ENCODE assay signal across 15 cellular contexts in genomic region chr5:163978897-163979296, GRCh38.
DNase-seq lines count a peak whose midpoint lies in the region; ATAC-seq, FAIRE-seq and TF ChIP-seq lines count a peak whose summit lies in the region.
"Had no signal": no experiment of that assay in that cellular context is flagged by ENCODE, and none has a peak within 500 bp of the region (broad histone marks: within the 10 kb centered on the region; RNA-seq: fewer than 3 reads in every experiment).

No MANE protein-coding gene starts in this region.

- TF ChIP-seq POLR2A in H54 (IDR thresholded peaks at IDR 0.05; ENCODE audit: low read depth, low read length) = no peak

- peaks cover 2% of the 10 kb centered on the region for H3K9me3 Mint-ChIP-seq in activated CD4-positive, alpha-beta T cell treated with anti-CD3 and anti-CD28 coated beads for 36 hours (ENCODE audit: low read depth)

- peak; percentile 17 for DNase-seq in KBM-7
- DNase-seq in iPS-NIHi7 (ENCODE audit: extremely low spot score) = peak; percentile 19
- no peak for DNase-seq in left lung
- no peak for DNase-seq in activated CD4-positive, alpha-beta T cell treated with anti-CD3 and anti-CD28 coated beads, Interleukin-2, amount 50 U/mL, for 1 hour
- no peak for DNase-seq in H54 (ENCODE audit: insufficient read length, low spot score)
- DNase-seq in activated CD4-positive, alpha-beta T cell treated with anti-CD3 and anti-CD28 coated beads for 36 hours = no peak
- DNase-seq: KG1; NCI-H446 treated with DMSO at 0.1 percent for 48 hours; stimulated activated naive CD8-positive, alpha-beta T cell treated with anti-CD3 and anti-CD28 coated beads, Interleukin-15, amount 100 ng/mL, for 72 hours; T-helper 2 cell had no signal

- H3K4me1 ChIP-seq in left lung = no peaks in the 10 kb centered on the region
- H3K4me1 ChIP-seq: ascending aorta, Caco-2 had no signal

- no peak overlapping the region for H3K27ac Mint-ChIP-seq in activated CD4-positive, alpha-beta T cell treated with anti-CD3 and anti-CD28 coated beads for 36 hours

- no peak for FAIRE-seq in H54 (lab: Jason Lieb, UNC)

- H3K4me1 Mint-ChIP-seq in activated CD4-positive, alpha-beta T cell treated with anti-CD3 and anti-CD28 coated beads for 36 hours = no peaks in the 10 kb centered on the region
- H3K4me1 Mint-ChIP-seq: stimulated activated naive CD8-positive, alpha-beta T cell treated with anti-CD3 and anti-CD28 coated beads, Interleukin-15, amount 100 ng/mL, for 72 hours had no signal

- no peak for TF ChIP-seq CTCF in left lung (IDR thresholded peaks at IDR 0.05)

- H3K27me3 Mint-ChIP-seq in activated CD4-positive, alpha-beta T cell treated with anti-CD3 and anti-CD28 coated beads for 36 hours = no peaks in the 10 kb centered on the region
- H3K27me3 Mint-ChIP-seq: stimulated activated naive CD8-positive, alpha-beta T cell treated with anti-CD3 and anti-CD28 coated beads, Interleukin-15, amount 100 ng/mL, for 72 hours had no signal

- ATAC-seq in GM18502 (IDR thresholded peaks at IDR 0.05; ENCODE audit: poor library complexity, unreplicated experiment) = peak; percentile 64
- ATAC-seq in GM21576 (IDR thresholded peaks at IDR 0.05; ENCODE audit: unreplicated experiment) = peak; percentile 67
- ATAC-seq in left lung = no peak
- no peak for ATAC-seq in activated CD4-positive, alpha-beta T cell treated with anti-CD3 and anti-CD28 coated beads for 36 hours
- ATAC-seq: stimulated activated naive CD8-positive, alpha-beta T cell treated with anti-CD3 and anti-CD28 coated beads, Interleukin-15, amount 100 ng/mL, for 72 hours had no signal

- H3K27ac ChIP-seq in left lung = no peak overlapping the region
- H3K27ac ChIP-seq: ascending aorta, epithelial cell of prostate had no signal

- no peaks in the 10 kb centered on the region for H3K36me3 ChIP-seq in left lung
- H3K36me3 ChIP-seq: ascending aorta had no signal

- H3K4me3 Mint-ChIP-seq in activated CD4-positive, alpha-beta T cell treated with anti-CD3 and anti-CD28 coated beads for 36 hours = no peak overlapping the region
- H3K4me3 Mint-ChIP-seq: stimulated activated naive CD8-positive, alpha-beta T cell treated with anti-CD3 and anti-CD28 coated beads, Interleukin-15, amount 100 ng/mL, for 72 hours had no signal

- H3K36me3 Mint-ChIP-seq in activated CD4-positive, alpha-beta T cell treated with anti-CD3 and anti-CD28 coated beads for 36 hours (ENCODE audit: low read depth) = no peaks in the 10 kb centered on the region

- intact Hi-C loops in left lung (cut with DNase I) = no loop called here
- intact Hi-C loops in activated CD4-positive, alpha-beta T cell treated with anti-CD3 and anti-CD28 coated beads for 36 hours (cut with DNase I, micrococcal nuclease) = no loop called here

- CTCF ChIA-PET in activated CD4-positive, alpha-beta T cell treated with anti-CD3 and anti-CD28 coated beads for 36 hours (lab: Charles Lee) = no interaction called here

- no peaks in the 10 kb centered on the region for H3K27me3 ChIP-seq in left lung
- H3K27me3 ChIP-seq: ascending aorta had no signal

- H3K9me3 ChIP-seq in left lung = no peaks in the 10 kb centered on the region
- H3K9me3 ChIP-seq: ascending aorta, Caco-2 had no signal

- no peak overlapping the region for H3K4me3 ChIP-seq in left lung
- H3K4me3 ChIP-seq: ascending aorta had no signal

- POLR2A ChIA-PET in activated CD4-positive, alpha-beta T cell treated with anti-CD3 and anti-CD28 coated beads for 36 hours (lab: Charles Lee) = no interaction called here

- in situ Hi-C loops in KBM-7 (cut with MboI; ENCODE audit: low pct_unique_long_range_greater_than_20kb, low sequenced_read_pairs) = no loop called here

Comparison
In these comparisons a context has a peak if more than half of its experiments do, and no peak if none do; other contexts are left out.
1. ATAC-seq: peak in GM18502 (single experiment) and GM21576 (single experiment); none in left lung (single experiment) and activated CD4-positive, alpha-beta T cell treated with anti-CD3 and anti-CD28 coated beads for 36 hours (single experiment).
2. DNase-seq: peak in KBM-7 (single experiment) and iPS-NIHi7 (single experiment); none in left lung (0 of 2), activated CD4-positive, alpha-beta T cell treated with anti-CD3 and anti-CD28 coated beads, Interleukin-2, amount 50 U/mL, for 1 hour (single experiment), H54 (single experiment) and activated CD4-positive, alpha-beta T cell treated with anti-CD3 and anti-CD28 coated beads for 36 hours (single experiment).